Comparison of ENCODE assay signal across 13 cellular contexts in genomic region chr5:82234880-82235279, GRCh38.
"Had no signal": no experiment of that assay in that cellular context is flagged by ENCODE, and none has a peak within 500 bp of the region (broad histone marks: within the 10 kb centered on the region; RNA-seq: fewer than 3 reads in every experiment).

No MANE protein-coding gene starts in this region.

- ATAC-seq: activated CD4-positive, CD25-positive, alpha-beta regulatory T cell treated with anti-CD3 and anti-CD28 coated beads, Interleukin-2, amount 50 U/mL, for 24 hours; effector memory CD8-positive, alpha-beta T cell; gastroesophageal sphincter; heart right ventricle; naive thymus-derived CD4-positive, alpha-beta T cell; stimulated activated naive B cell treated with anti-CD40 and anti-IgM and Interleukin-4, amounts not matched to agents 10 μg/mL and 1 μg/mL and 100 μg/mL, for 72 hours had no signal

- DNase-seq: activated CD4-positive, alpha-beta T cell treated with anti-CD3 and anti-CD28 coated beads, Interleukin-2, amount 50 U/mL, for 1 hour; activated CD8-positive, alpha-beta memory T cell treated with anti-CD3 and anti-CD28 coated beads for 24 hours; activated naive CD8-positive, alpha-beta T cell treated with anti-CD3 and anti-CD28 coated beads for 36 hours; dermis blood vessel endothelial cell; effector memory CD8-positive, alpha-beta T cell; heart right ventricle; naive thymus-derived CD4-positive, alpha-beta T cell; stimulated activated CD4-positive, alpha-beta T cell treated with anti-CD3 and anti-CD28 coated beads, Interleukin-4, amount 100 ng/mL, for 1 hour; stimulated activated naive B cell treated with anti-CD40 and anti-IgM and Interleukin-4, amounts not matched to agents 10 μg/mL and 1 μg/mL and 100 μg/mL, for 72 hours; T1000; thyroid gland had no signal

- H3K27me3 Mint-ChIP-seq: activated naive CD8-positive, alpha-beta T cell treated with anti-CD3 and anti-CD28 coated beads for 36 hours; effector memory CD8-positive, alpha-beta T cell; stimulated activated naive B cell treated with anti-CD40 and anti-IgM and Interleukin-4, amounts not matched to agents 10 μg/mL and 1 μg/mL and 100 μg/mL, for 72 hours had no signal

- H3K27ac Mint-ChIP-seq: activated naive CD8-positive, alpha-beta T cell treated with anti-CD3 and anti-CD28 coated beads for 36 hours; effector memory CD8-positive, alpha-beta T cell; stimulated activated naive B cell treated with anti-CD40 and anti-IgM and Interleukin-4, amounts not matched to agents 10 μg/mL and 1 μg/mL and 100 μg/mL, for 72 hours had no signal

- H3K4me3 ChIP-seq: gastroesophageal sphincter, heart right ventricle, thyroid gland had no signal

- H3K36me3 Mint-ChIP-seq: activated naive CD8-positive, alpha-beta T cell treated with anti-CD3 and anti-CD28 coated beads for 36 hours; stimulated activated naive B cell treated with anti-CD40 and anti-IgM and Interleukin-4, amounts not matched to agents 10 μg/mL and 1 μg/mL and 100 μg/mL, for 72 hours had no signal

- H3K4me1 Mint-ChIP-seq: activated naive CD8-positive, alpha-beta T cell treated with anti-CD3 and anti-CD28 coated beads for 36 hours; stimulated activated naive B cell treated with anti-CD40 and anti-IgM and Interleukin-4, amounts not matched to agents 10 μg/mL and 1 μg/mL and 100 μg/mL, for 72 hours had no signal

- H3K27me3 ChIP-seq: gastroesophageal sphincter, heart right ventricle, thyroid gland had no signal

- H3K27ac ChIP-seq: gastroesophageal sphincter, heart right ventricle, thyroid gland had no signal

- H3K9me3 Mint-ChIP-seq: activated naive CD8-positive, alpha-beta T cell treated with anti-CD3 and anti-CD28 coated beads for 36 hours; effector memory CD8-positive, alpha-beta T cell; naive thymus-derived CD4-positive, alpha-beta T cell; stimulated activated naive B cell treated with anti-CD40 and anti-IgM and Interleukin-4, amounts not matched to agents 10 μg/mL and 1 μg/mL and 100 μg/mL, for 72 hours had no signal

- H3K36me3 ChIP-seq: gastroesophageal sphincter, heart right ventricle, thyroid gland had no signal

- H3K4me1 ChIP-seq: gastroesophageal sphincter, thyroid gland had no signal

- H3K9me3 ChIP-seq: gastroesophageal sphincter, heart right ventricle, thyroid gland had no signal

- H3K4me3 Mint-ChIP-seq: activated naive CD8-positive, alpha-beta T cell treated with anti-CD3 and anti-CD28 coated beads for 36 hours; effector memory CD8-positive, alpha-beta T cell; naive thymus-derived CD4-positive, alpha-beta T cell; stimulated activated naive B cell treated with anti-CD40 and anti-IgM and Interleukin-4, amounts not matched to agents 10 μg/mL and 1 μg/mL and 100 μg/mL, for 72 hours had no signal
